Comparison of ENCODE assay signal across 26 cellular contexts in genomic region chr6:54850061-54850460, GRCh38. TPM values are rescaled to one million over a fixed set of nuclear protein-coding genes. Genes with fewer than 3 reads are reported as not detected.
"Had no signal": no experiment of that assay in that cellular context is flagged by ENCODE, and none has a peak within 500 bp of the region (broad histone marks: within the 10 kb centered on the region; RNA-seq: fewer than 3 reads in every experiment).

No MANE protein-coding gene starts in this region.

- H3K36me3 ChIP-seq: gastroesophageal sphincter, heart left ventricle, left lung, prostate gland, spleen, thoracic aorta, tibial nerve, upper lobe of right lung, vagina had no signal

- H3K27ac ChIP-seq: dorsolateral prefrontal cortex, epithelial cell of prostate, gastroesophageal sphincter, heart left ventricle, left lung, prostate gland, spleen, thoracic aorta, tibial nerve, upper lobe of right lung had no signal

- ATAC-seq: esophagus mucosa; gastroesophageal sphincter; heart left ventricle; left cardiac atrium; left lung; naive thymus-derived CD4-positive, alpha-beta T cell; right cardiac atrium; stimulated activated naive B cell treated with anti-CD40 and anti-IgM and Interleukin-4, amounts not matched to agents 10 μg/mL and 1 μg/mL and 100 μg/mL, for 72 hours; upper lobe of right lung had no signal

- H3K27me3 ChIP-seq: vagina had no signal

- DNase-seq: dorsolateral prefrontal cortex; effector CD4-positive, alpha-beta T cell; foreskin fibroblast; heart left ventricle; hypothalamus; immature natural killer cell; islet precursor cell; left cardiac atrium; left lung; mesendoderm; midbrain; naive thymus-derived CD4-positive, alpha-beta T cell; nephron progenitor cell; occipital lobe; right cardiac atrium; spleen; stimulated activated naive B cell treated with anti-CD40 and anti-IgM and Interleukin-4, amounts not matched to agents 10 μg/mL and 1 μg/mL and 100 μg/mL, for 72 hours; upper lobe of right lung had no signal

- H3K9me3 ChIP-seq: left lung, prostate gland, tibial nerve, upper lobe of right lung, vagina had no signal

- H3K4me3 ChIP-seq: dorsolateral prefrontal cortex, gastroesophageal sphincter, heart left ventricle, left lung, prostate gland, spleen, thoracic aorta, tibial nerve, upper lobe of right lung, vagina had no signal

- H3K4me1 ChIP-seq: left lung, prostate gland, spleen, upper lobe of right lung had no signal

RNA-seq across cellular contexts. Expression of gene FAM83B, which starts 3.5 kb away (rescaled TPM):
- total RNA-seq: lung microvascular endothelial cell; naive thymus-derived CD4-positive, alpha-beta T cell; spleen; thoracic aorta; tibial nerve had no signal
- polyA plus RNA-seq: immature natural killer cell; naive thymus-derived CD4-positive, alpha-beta T cell; spleen had no signal
